ENCODE assay signal across 25 cellular contexts in genomic region chr20:35833271-35833670, GRCh38.
A peak's percentile ranks its signal among the peaks of the same experiment; 100 is the strongest.
DNase-seq lines count a peak whose midpoint lies in the region; ATAC-seq, FAIRE-seq and TF ChIP-seq lines count a peak whose summit lies in the region.
"Had no signal": no experiment of that assay in that cellular context is flagged by ENCODE, and none has a peak within 500 bp of the region (broad histone marks: within the 10 kb centered on the region; RNA-seq: fewer than 3 reads in every experiment).

No MANE protein-coding gene starts in this region.

- FAIRE-seq in K562 (lab: Jason Lieb, UNC), result peak; percentile 44
- FAIRE-seq in frontal cortex (lab: Jason Lieb, UNC), result no peak
- FAIRE-seq: D721Med, GM12878, HepG2 had no signal

- intact Hi-C loops in activated CD8-positive, alpha-beta T cell treated with anti-CD3 and anti-CD28 coated beads for 36 hours (cut with micrococcal nuclease), result no loop called here
- intact Hi-C loops in K562 (cut with micrococcal nuclease), result no loop called here

- peaks cover 4% of the 10 kb centered on the region; the same call in 1 of the 3 replicates for H3K36me3 ChIP-seq in K562 (ENCODE audit: control insufficient read depth, insufficient read depth, low read length)
- peaks cover 0 to 8% of the 10 kb centered on the region in 2 experiments for H3K36me3 ChIP-seq in mesenchymal stem cell (ENCODE audit: control insufficient read depth in 1 of 2, insufficient read depth in 2 of 2, low read depth in 1 of 2, low read length in 2 of 2)

- H2AFZ ChIP-seq in K562 (ENCODE audit: low read depth, low read length), result no peak overlapping the region
- no peak overlapping the region for H2AFZ ChIP-seq in mesenchymal stem cell (ENCODE audit: low read depth, low read length)

- no peak overlapping the region for H2BK15ac ChIP-seq in mesenchymal stem cell (ENCODE audit: low read depth, poor library complexity, severe bottlenecking)

- H2AK5ac ChIP-seq in mesenchymal stem cell (ENCODE audit: low read length, severe bottlenecking), result no peak overlapping the region

- H3K4me1 ChIP-seq in K562 (replicated peaks in 1 of 2; ENCODE audit: control insufficient read depth in 2 of 2, insufficient read depth in 2 of 2, low read length in 2 of 2) (peaks cover 0 to 9% of the 10 kb centered on the region in 2 experiments; a peak in 2 of 5 replicates), mesenchymal stem cell (ENCODE audit: control insufficient read depth, insufficient read depth, low read depth, low read length) (peaks cover 7% of the 10 kb centered on the region)

- no peak overlapping the region for H3K4ac ChIP-seq in mesenchymal stem cell (ENCODE audit: low read depth in 1 of 2, low read length in 2 of 2)

- TF ChIP-seq CTCF in activated CD8-positive, alpha-beta T cell treated with anti-CD3 and anti-CD28 coated beads for 36 hours (IDR thresholded peaks at IDR 0.05), result no peak
- TF ChIP-seq CTCF in K562 (IDR thresholded peaks at IDR 0.05 in 2 of 3, conservative IDR thresholded peaks at IDR 0.05 in 1 of 3; ENCODE audit: insufficient read depth in 2 of 3, low read depth in 1 of 3, low read length in 3 of 3), result no peak

- H4K8ac ChIP-seq in mesenchymal stem cell (ENCODE audit: low read length), result no peak overlapping the region

- H3K27ac ChIP-seq in K562 (ENCODE audit: extremely low read depth, low read depth, low read length) (no peak overlapping the region), mesenchymal stem cell (ENCODE audit: low read length, poor library complexity, severe bottlenecking) (no peak overlapping the region)
- H3K27ac ChIP-seq: 22Rv1, HL-60 had no signal

- no peak overlapping the region for H2BK120ac ChIP-seq in mesenchymal stem cell (ENCODE audit: low read depth, low read length)

- H3K23ac ChIP-seq in mesenchymal stem cell (ENCODE audit: low read length in 2 of 2), result no peak overlapping the region

- H3K9me1 ChIP-seq in K562 (ENCODE audit: control insufficient read depth, insufficient read depth, low read length), result no peaks in the 10 kb centered on the region

- H3K4me2 ChIP-seq in K562 (ENCODE audit: insufficient read depth, low read length) (no peak overlapping the region), mesenchymal stem cell (ENCODE audit: low read length, poor library complexity, severe bottlenecking) (no peak overlapping the region)

- H3K79me1 ChIP-seq in mesenchymal stem cell (replicated peaks; ENCODE audit: low read length, poor library complexity, severe bottlenecking), result peaks cover 15% of the 10 kb centered on the region

- peak overlapping the region; percentile 16 for H3K27ac Mint-ChIP-seq in activated CD8-positive, alpha-beta T cell treated with anti-CD3 and anti-CD28 coated beads for 36 hours
- H3K27ac Mint-ChIP-seq in activated CD8-positive, alpha-beta T cell treated with anti-CD3 and anti-CD28 coated beads, Interleukin-2, amount 10 ng/mL, durations not matched to agents 7 days and 5 days, result no peak overlapping the region

- H3K4me3 ChIP-seq in K562, result no peak overlapping the region
- no peak overlapping the region for H3K4me3 ChIP-seq in mesenchymal stem cell (ENCODE audit: insufficient read depth in 1 of 2, low read depth in 1 of 2, low read length in 2 of 2)
- H3K4me3 ChIP-seq: GM12878 had no signal

- POLR2A ChIA-PET in activated CD8-positive, alpha-beta T cell treated with anti-CD3 and anti-CD28 coated beads for 36 hours (lab: Charles Lee), result no interaction called here
- POLR2A ChIA-PET in activated CD8-positive, alpha-beta T cell treated with anti-CD3 and anti-CD28 coated beads, Interleukin-2, amount 10 ng/mL, durations not matched to agents 7 days and 5 days (lab: Charles Lee), result no interaction called here
- POLR2A ChIA-PET in K562 (lab: Yijun Ruan, JAX), result no interaction called here

- H2BK12ac ChIP-seq in mesenchymal stem cell (ENCODE audit: low read length in 2 of 2), result no peak overlapping the region

- TF ChIP-seq RAD21 in K562 (CRISPR knock-in tag; conservative IDR thresholded peaks at IDR 0.05 in 1 of 2, IDR thresholded peaks at IDR 0.05 in 1 of 2), result no peak

- H3K9me3 ChIP-seq in K562 (replicated peaks; ENCODE audit: control insufficient read depth, insufficient read depth, low read depth, low read length) (no peaks in the 10 kb centered on the region), mesenchymal stem cell (ENCODE audit: control insufficient read depth, low read length) (peaks cover 4% of the 10 kb centered on the region)

- TF ChIP-seq EP300 in K562 (IDR thresholded peaks at IDR 0.05; ENCODE audit: low read length), result no peak

- H3K18ac ChIP-seq in mesenchymal stem cell (ENCODE audit: low read depth in 1 of 2, low read length in 2 of 2), result no peak overlapping the region

- no TSS peak for BruUV-seq in K562 (replicated peaks; lab: Mats Ljungman, UMichigan)

- peaks cover 27% of the 10 kb centered on the region for H3K36me3 Mint-ChIP-seq in activated CD8-positive, alpha-beta T cell treated with anti-CD3 and anti-CD28 coated beads for 36 hours (ENCODE audit: low read depth)
- peaks cover 28% of the 10 kb centered on the region for H3K36me3 Mint-ChIP-seq in activated CD8-positive, alpha-beta T cell treated with anti-CD3 and anti-CD28 coated beads, Interleukin-2, amount 10 ng/mL, durations not matched to agents 7 days and 5 days (ENCODE audit: low read depth)

- no peak overlapping the region for H3K14ac ChIP-seq in mesenchymal stem cell (ENCODE audit: low read length in 2 of 2)

- peaks cover 4% of the 10 kb centered on the region for H3K9me3 Mint-ChIP-seq in activated CD8-positive, alpha-beta T cell treated with anti-CD3 and anti-CD28 coated beads for 36 hours
- no peaks in the 10 kb centered on the region for H3K9me3 Mint-ChIP-seq in activated CD8-positive, alpha-beta T cell treated with anti-CD3 and anti-CD28 coated beads, Interleukin-2, amount 10 ng/mL, durations not matched to agents 7 days and 5 days (ENCODE audit: insufficient read depth)

- H2BK5ac ChIP-seq in mesenchymal stem cell (ENCODE audit: low read depth, low read length, poor library complexity, severe bottlenecking), result no peak overlapping the region

- H3K27me3 ChIP-seq in K562 (ENCODE audit: control insufficient read depth in 2 of 2, insufficient read depth in 2 of 2, low read length in 2 of 2), result no peaks in the 10 kb centered on the region
- H3K27me3 ChIP-seq in mesenchymal stem cell (ENCODE audit: control insufficient read depth in 1 of 2, insufficient read depth in 1 of 2, low read length in 2 of 2), result no peaks in the 10 kb centered on the region

- peaks cover 14% of the 10 kb centered on the region for H3K79me2 ChIP-seq in K562 (ENCODE audit: control insufficient read depth, insufficient read depth, low read length)

- H3K27me3 Mint-ChIP-seq in activated CD8-positive, alpha-beta T cell treated with anti-CD3 and anti-CD28 coated beads for 36 hours, result no peaks in the 10 kb centered on the region
- H3K27me3 Mint-ChIP-seq in activated CD8-positive, alpha-beta T cell treated with anti-CD3 and anti-CD28 coated beads, Interleukin-2, amount 10 ng/mL, durations not matched to agents 7 days and 5 days (ENCODE audit: low read depth), result no peaks in the 10 kb centered on the region

- no peak overlapping the region for H4K91ac ChIP-seq in mesenchymal stem cell (ENCODE audit: low read length)

- H3K4me3 Mint-ChIP-seq in activated CD8-positive, alpha-beta T cell treated with anti-CD3 and anti-CD28 coated beads for 36 hours, result no peak overlapping the region
- H3K4me3 Mint-ChIP-seq in activated CD8-positive, alpha-beta T cell treated with anti-CD3 and anti-CD28 coated beads, Interleukin-2, amount 10 ng/mL, durations not matched to agents 7 days and 5 days, result no peak overlapping the region

- WGBS in K562 (ENCODE audit: insufficient coverage, low coverage, missing lambda C conversion rate), result 16% methylated on average over 1 of the region's 1 CpG
- 86% methylated on average over 1 of the region's 1 CpG for WGBS in mesenchymal stem cell

- no peaks in the 10 kb centered on the region for H4K20me1 ChIP-seq in K562 (replicated peaks; ENCODE audit: control insufficient read depth, insufficient read depth, low read length)

- in situ Hi-C loops in K562 (cut with MboI), result no loop called here

- no peak overlapping the region for H3K9ac ChIP-seq in K562 (ENCODE audit: insufficient read depth in 1 of 2, low read depth in 2 of 2, low read length in 2 of 2)
- H3K9ac ChIP-seq in mesenchymal stem cell (ENCODE audit: low read length), result no peak overlapping the region

- ATAC-seq in activated CD8-positive, alpha-beta T cell treated with anti-CD3 and anti-CD28 coated beads for 36 hours, result no peak
- no peak for ATAC-seq in activated CD8-positive, alpha-beta T cell treated with anti-CD3 and anti-CD28 coated beads, Interleukin-2, amount 10 ng/mL, durations not matched to agents 7 days and 5 days
- ATAC-seq in K562 (no peak), GM19467 (IDR thresholded peaks at IDR 0.05; ENCODE audit: unreplicated experiment) (no peak), GM18520 (IDR thresholded peaks at IDR 0.05; ENCODE audit: unreplicated experiment) (no peak)
- ATAC-seq: GM12878, HCT116, Panc1 had no signal

- H3K4me1 Mint-ChIP-seq in activated CD8-positive, alpha-beta T cell treated with anti-CD3 and anti-CD28 coated beads for 36 hours (ENCODE audit: low read depth), result peaks cover 43% of the 10 kb centered on the region
- H3K4me1 Mint-ChIP-seq in activated CD8-positive, alpha-beta T cell treated with anti-CD3 and anti-CD28 coated beads, Interleukin-2, amount 10 ng/mL, durations not matched to agents 7 days and 5 days (ENCODE audit: low read depth), result peaks cover 10% of the 10 kb centered on the region

- no peak for TF ChIP-seq POLR2A in K562 (conservative IDR thresholded peaks at IDR 0.05)

- DNase-seq in activated CD8-positive, alpha-beta T cell treated with anti-CD3 and anti-CD28 coated beads for 36 hours, result no peak
- DNase-seq in activated CD8-positive, alpha-beta T cell treated with anti-CD3 and anti-CD28 coated beads, Interleukin-2, amount 10 ng/mL, durations not matched to agents 7 days and 5 days, result no peak
- DNase-seq in LHCN-M2 (ENCODE audit: low read depth), result peak; percentile 34
- DNase-seq in K562 (ENCODE audit: extremely low read depth in 1 of 4, low spot score in 3 of 4), result peak in 2 of 4 experiments; percentile 48 to 59
- DNase-seq in mesenchymal stem cell, result peak; percentile 33
- DNase-seq in frontal cortex (ENCODE audit: low spot score in 2 of 2), result no peak
- DNase-seq: AML-193, C1 segment of cervical spinal cord, GOT3, KG1, NCI-H1105 treated with DMSO at 0.1 percent for 48 hours, NCI-H2081, NCI-H2171, NCI-H345, NCI-H524, NCI-H82 had no signal

- CTCF ChIA-PET in activated CD8-positive, alpha-beta T cell treated with anti-CD3 and anti-CD28 coated beads for 36 hours (lab: Charles Lee), result no interaction called here
- CTCF ChIA-PET in activated CD8-positive, alpha-beta T cell treated with anti-CD3 and anti-CD28 coated beads, Interleukin-2, amount 10 ng/mL, durations not matched to agents 7 days and 5 days (lab: Charles Lee), result no interaction called here
- CTCF ChIA-PET in K562 (lab: Yijun Ruan, JAX; ENCODE audit: low intra/inter-chr PET ratio), result no interaction called here

TF ChIP-seq in K562, 482 proteins besides CTCF, POLR2A, EP300 and RAD21 (continues in another document):
- TF ChIP-seq DACH1 (IDR thresholded peaks at IDR 0.05; ENCODE audit: partially characterized antibody) (no peak), MYNN (IDR thresholded peaks at IDR 0.05) (peak; percentile 98), MYNN (CRISPR knock-in tag; IDR thresholded peaks at IDR 0.05) (no peak), POU5F1 (IDR thresholded peaks at IDR 0.05; ENCODE audit: borderline replicate concordance, low read depth, low read length, partially characterized antibody) (no peak), RFX7 (CRISPR knock-in tag; IDR thresholded peaks at IDR 0.05) (no peak)

Comparison
In these comparisons a context has a peak if more than half of its experiments do, and no peak if none do; other contexts are left out.
1. DNase-seq: peak in LHCN-M2 (single experiment) and mesenchymal stem cell (single experiment); none in activated CD8-positive, alpha-beta T cell treated with anti-CD3 and anti-CD28 coated beads for 36 hours (single experiment), activated CD8-positive, alpha-beta T cell treated with anti-CD3 and anti-CD28 coated beads, Interleukin-2, amount 10 ng/mL, durations not matched to agents 7 days and 5 days (single experiment) and frontal cortex (0 of 2).